Comparison of ENCODE assay signal across 8 cellular contexts in genomic region chr14:60090864-60091519, GRCh38. TPM values are rescaled to one million over a fixed set of nuclear protein-coding genes. Genes with fewer than 3 reads are reported as not detected.
DNase-seq lines count a peak whose midpoint lies in the region; ATAC-seq and TF ChIP-seq lines count a peak whose summit lies in the region.

No MANE protein-coding gene starts in this region.

- POLR2A ChIA-PET in CD8-positive, alpha-beta memory T cell (lab: Charles Lee): interaction anchor here (0.6 to 3.4 kb wide), 8 partner anchors 68 to 161 kb away, joined by 3 to 15 read pairs (median 4); partner anchors contain the start of genes DHRS7 and PPM1A

- peak overlapping the region; percentile 90 for H3K27ac ChIP-seq in CD8-positive, alpha-beta memory T cell (ENCODE audit: low read depth, low read length)

- H3K27me3 ChIP-seq in CD8-positive, alpha-beta memory T cell (ENCODE audit: insufficient read depth, low read length, poor library complexity, severe bottlenecking): no peaks in the 10 kb centered on the region
- no peaks in the 10 kb centered on the region for H3K27me3 ChIP-seq in iPS-15b (ENCODE audit: control insufficient read depth, insufficient read depth, low read length)

- ATAC-seq in GM21423 (IDR thresholded peaks at IDR 0.05; ENCODE audit: unreplicated experiment) (no peak), HG03108 (IDR thresholded peaks at IDR 0.05; ENCODE audit: unreplicated experiment) (no peak)

- no peaks in the 10 kb centered on the region for H3K36me3 ChIP-seq in CD8-positive, alpha-beta memory T cell (ENCODE audit: insufficient read depth, low read length)
- H3K36me3 ChIP-seq in iPS-15b (ENCODE audit: control insufficient read depth, insufficient read depth, low read length): no peaks in the 10 kb centered on the region

- CTCF ChIA-PET in CD8-positive, alpha-beta memory T cell (lab: Charles Lee): interaction anchor here (0.9 to 3.6 kb wide), 4 partner anchors 25 to 93 kb away, joined by 5 to 19 read pairs (median 6); partner anchors contain the start of gene DHRS7

- peaks cover 28% of the 10 kb centered on the region for H3K4me1 ChIP-seq in CD8-positive, alpha-beta memory T cell (ENCODE audit: insufficient read depth, low read length)
- peaks cover 17% of the 10 kb centered on the region for H3K4me1 ChIP-seq in iPS-15b (ENCODE audit: control insufficient read depth, insufficient read depth, low read length)

- H3K27ac Mint-ChIP-seq in CD8-positive, alpha-beta memory T cell: peak overlapping the region; percentile 85 to 99 (median 95)
- H3K27ac Mint-ChIP-seq in brain: peak overlapping the region; percentile 97 to 99 (median 97)

- no peaks in the 10 kb centered on the region for H3K9me3 Mint-ChIP-seq in CD8-positive, alpha-beta memory T cell
- peaks cover 0 to 4% (median 0%) of the 10 kb centered on the region in 5 experiments for H3K9me3 Mint-ChIP-seq in brain

- H3K4me1 Mint-ChIP-seq in CD8-positive, alpha-beta memory T cell: peaks cover 39 to 50% (median 40%) of the 10 kb centered on the region in 3 donors
- peaks cover 45% of the 10 kb centered on the region for H3K4me1 Mint-ChIP-seq in brain

- peaks cover 0 to 3% of the 10 kb centered on the region in 2 donors for H3K27me3 Mint-ChIP-seq in CD8-positive, alpha-beta memory T cell
- H3K27me3 Mint-ChIP-seq in brain: peaks cover 25% of the 10 kb centered on the region

- H3K4me3 Mint-ChIP-seq in CD8-positive, alpha-beta memory T cell: peak overlapping the region; percentile 86 to 96 (median 93)
- peak overlapping the region; percentile 93 to 98 (median 96) for H3K4me3 Mint-ChIP-seq in brain

- peaks cover 0 to 18% (median 0%) of the 10 kb centered on the region in 3 donors for H3K36me3 Mint-ChIP-seq in CD8-positive, alpha-beta memory T cell
- peaks cover 12% of the 10 kb centered on the region for H3K36me3 Mint-ChIP-seq in brain

- peak overlapping the region; percentile 76 for H3K9ac ChIP-seq in iPS-15b (ENCODE audit: low read depth, low read length)

- peak overlapping the region; percentile 90 for H3K4me3 ChIP-seq in CD8-positive, alpha-beta memory T cell (ENCODE audit: low read length)
- H3K4me3 ChIP-seq in iPS-15b (ENCODE audit: low read depth, low read length) (peak overlapping the region; percentile 92), retinal pigment epithelial cell (ENCODE audit: low read length) (peak overlapping the region; percentile 79)

- peak in 2 of 5 donors; percentile 13 to 30 for DNase-seq in CD8-positive, alpha-beta memory T cell
- DNase-seq in HUDEP-2 (lab: John Stamatoyannopoulos, UW; ENCODE audit: unreplicated experiment in 76 of 76): peak in 68 of 76 experiments; percentile 1 to 74 (median 42)
- DNase-seq in RPMI7951 (ENCODE audit: low read depth): peak; percentile 78
- peak; percentile 60 for DNase-seq in retinal pigment epithelial cell (ENCODE audit: low read depth)

- no peaks in the 10 kb centered on the region for H3K9me3 ChIP-seq in CD8-positive, alpha-beta memory T cell (ENCODE audit: low read length)
- no peaks in the 10 kb centered on the region for H3K9me3 ChIP-seq in iPS-15b (ENCODE audit: control insufficient read depth, insufficient read depth, low read length)

- TF ChIP-seq CTCF in brain (conservative IDR thresholded peaks at IDR 0.05) (no peak), retinal pigment epithelial cell (conservative IDR thresholded peaks at IDR 0.05; ENCODE audit: low read depth, low read length) (no peak)

RNA-seq across cellular contexts. Expression of gene PCNX4, which starts 0.7 kb away (rescaled TPM):
- total RNA-seq in CD8-positive, alpha-beta memory T cell: 10 to 100 TPM; 38.8 to 43.5 TPM
- 21.4 TPM for polyA plus RNA-seq in CD8-positive, alpha-beta memory T cell
- total RNA-seq in RPMI7951 (2014; rRNA removed; shearing (Covaris generic)): 60.2 and 60.6 TPM in 2 replicates
- 30.0 TPM for polyA plus RNA-seq in brain (ENCODE audit: insufficient read depth, low read depth, low replicate concordance)
